ENCODE assay signal across 15 cellular contexts in genomic region chr20:23203951-23204730, GRCh38.
"Had no signal": no experiment of that assay in that cellular context is flagged by ENCODE, and none has a peak within 500 bp of the region (broad histone marks: within the 10 kb centered on the region; RNA-seq: fewer than 3 reads in every experiment).

No MANE protein-coding gene starts in this region.

- DNase-seq: activated CD4-positive, alpha-beta T cell treated with anti-CD3 and anti-CD28 coated beads for 1 hour; activated CD4-positive, alpha-beta T cell treated with anti-CD3 and anti-CD28 coated beads, Interleukin-2, amount 50 U/mL, for 4 hours; activated naive CD4-positive, alpha-beta T cell treated with anti-CD3 and anti-CD28 coated beads, Interleukin-2, amount 50 U/mL, for 16 hours; adrenal gland; foreskin fibroblast; hippocampal formation; lower lobe of right lung; retina; T-cell; T-helper 9 cell; tibial artery had no signal

- H3K9me3 ChIP-seq: adrenal gland, lower lobe of right lung, tibial artery, vagina had no signal

- ATAC-seq: lower lobe of right lung; stimulated activated effector memory CD8-positive, alpha-beta T cell treated with anti-CD3 and anti-CD28 coated beads, Interleukin-12 subunit alpha, Interleukin-12 subunit beta, amount 100 ng/mL, for 72 hours; T-cell had no signal

- H2AFZ ChIP-seq: parathyroid adenoma had no signal

- H3K4me3 ChIP-seq: adrenal gland, lower lobe of right lung, tibial artery, vagina had no signal

- H3K4me1 Mint-ChIP-seq: mesothelial cell of epicardium; stimulated activated effector memory CD8-positive, alpha-beta T cell treated with anti-CD3 and anti-CD28 coated beads, Interleukin-12 subunit alpha, Interleukin-12 subunit beta, amount 100 ng/mL, for 72 hours; T-cell had no signal

- H3K9me3 Mint-ChIP-seq: mesothelial cell of epicardium; stimulated activated effector memory CD8-positive, alpha-beta T cell treated with anti-CD3 and anti-CD28 coated beads, Interleukin-12 subunit alpha, Interleukin-12 subunit beta, amount 100 ng/mL, for 72 hours; T-cell had no signal

- H3K27me3 ChIP-seq: adrenal gland, tibial artery, vagina had no signal

- H3K36me3 Mint-ChIP-seq: mesothelial cell of epicardium; stimulated activated effector memory CD8-positive, alpha-beta T cell treated with anti-CD3 and anti-CD28 coated beads, Interleukin-12 subunit alpha, Interleukin-12 subunit beta, amount 100 ng/mL, for 72 hours; T-cell had no signal

- H3K27ac ChIP-seq: adrenal gland, lower lobe of right lung, parathyroid adenoma had no signal

- H3K9ac ChIP-seq: parathyroid adenoma had no signal

- H3K27ac Mint-ChIP-seq: mesothelial cell of epicardium; stimulated activated effector memory CD8-positive, alpha-beta T cell treated with anti-CD3 and anti-CD28 coated beads, Interleukin-12 subunit alpha, Interleukin-12 subunit beta, amount 100 ng/mL, for 72 hours; T-cell had no signal

- H3K4me3 Mint-ChIP-seq: mesothelial cell of epicardium; stimulated activated effector memory CD8-positive, alpha-beta T cell treated with anti-CD3 and anti-CD28 coated beads, Interleukin-12 subunit alpha, Interleukin-12 subunit beta, amount 100 ng/mL, for 72 hours; T-cell had no signal

- H3K4me1 ChIP-seq: parathyroid adenoma had no signal

- H3K36me3 ChIP-seq: adrenal gland, lower lobe of right lung, tibial artery, vagina had no signal
